Comparison of ENCODE assay signal across 14 cellular contexts in genomic region chr2:86243950-86244733, GRCh38. TPM values are rescaled to one million over a fixed set of nuclear protein-coding genes. Genes with fewer than 3 reads are reported as not detected.
A peak's percentile ranks its signal among the peaks of the same experiment; 100 is the strongest.
DNase-seq lines count a peak whose midpoint lies in the region; ATAC-seq and TF ChIP-seq lines count a peak whose summit lies in the region.
"Had no signal": no experiment of that assay in that cellular context is flagged by ENCODE, and none has a peak within 500 bp of the region (broad histone marks: within the 10 kb centered on the region; RNA-seq: fewer than 3 reads in every experiment).

No MANE protein-coding gene starts in this region.

- no peak for TF ChIP-seq CTCF in GM10266 (IDR thresholded peaks at IDR 0.05; ENCODE audit: control insufficient read depth, insufficient read depth, low read depth, missing control alignments)

- no peak overlapping the region for H3K27ac Mint-ChIP-seq in activated CD8-positive, alpha-beta T cell treated with anti-CD3 and anti-CD28 coated beads, Interleukin-2, amount 10 ng/mL, durations not matched to agents 7 days and 5 days

- H3K27me3 ChIP-seq in muscle layer of colon (ENCODE audit: control insufficient read depth in 1 of 2, insufficient read depth in 2 of 2, low read length in 2 of 2) = no peaks in the 10 kb centered on the region

- H3K9ac ChIP-seq in muscle layer of colon (ENCODE audit: low read length) = no peak overlapping the region

- H3K4me3 Mint-ChIP-seq in activated CD8-positive, alpha-beta T cell treated with anti-CD3 and anti-CD28 coated beads, Interleukin-2, amount 10 ng/mL, durations not matched to agents 7 days and 5 days = no peak overlapping the region

- ATAC-seq in HG02642 (IDR thresholded peaks at IDR 0.05; ENCODE audit: poor library complexity, unreplicated experiment) (peak; percentile 47), GM19023 (IDR thresholded peaks at IDR 0.05; ENCODE audit: unreplicated experiment) (no peak)
- no peak for ATAC-seq in activated CD8-positive, alpha-beta T cell treated with anti-CD3 and anti-CD28 coated beads, Interleukin-2, amount 10 ng/mL, durations not matched to agents 7 days and 5 days

- H3K27ac ChIP-seq in muscle layer of colon (ENCODE audit: low read depth, low read length) = peak overlapping the region; percentile 39

- peaks cover 7% of the 10 kb centered on the region for H3K4me1 Mint-ChIP-seq in activated CD8-positive, alpha-beta T cell treated with anti-CD3 and anti-CD28 coated beads, Interleukin-2, amount 10 ng/mL, durations not matched to agents 7 days and 5 days (ENCODE audit: low read depth)

- no peaks in the 10 kb centered on the region for H3K9me3 ChIP-seq in muscle layer of colon (ENCODE audit: low read length)

- POLR2A ChIA-PET in activated CD8-positive, alpha-beta T cell treated with anti-CD3 and anti-CD28 coated beads, Interleukin-2, amount 10 ng/mL, durations not matched to agents 7 days and 5 days (lab: Charles Lee) = no interaction called here

- CTCF ChIA-PET in activated CD8-positive, alpha-beta T cell treated with anti-CD3 and anti-CD28 coated beads, Interleukin-2, amount 10 ng/mL, durations not matched to agents 7 days and 5 days (lab: Charles Lee) = interaction anchor here (1.2 kb wide), 1 partner anchor 23 kb away, joined by 4 read pairs; no protein-coding TSS in a partner anchor

- H3K9me3 Mint-ChIP-seq in activated CD8-positive, alpha-beta T cell treated with anti-CD3 and anti-CD28 coated beads, Interleukin-2, amount 10 ng/mL, durations not matched to agents 7 days and 5 days (ENCODE audit: insufficient read depth) = no peaks in the 10 kb centered on the region

- peaks cover 3% of the 10 kb centered on the region for H3K27me3 Mint-ChIP-seq in activated CD8-positive, alpha-beta T cell treated with anti-CD3 and anti-CD28 coated beads, Interleukin-2, amount 10 ng/mL, durations not matched to agents 7 days and 5 days (ENCODE audit: low read depth)

- no peak overlapping the region for H3K4me3 ChIP-seq in muscle layer of colon (ENCODE audit: low read depth in 1 of 2, low read length in 2 of 2)

- H3K4me1 ChIP-seq in muscle layer of colon (ENCODE audit: insufficient read depth, low read length) = peaks cover 17% of the 10 kb centered on the region

- H3K36me3 Mint-ChIP-seq in activated CD8-positive, alpha-beta T cell treated with anti-CD3 and anti-CD28 coated beads, Interleukin-2, amount 10 ng/mL, durations not matched to agents 7 days and 5 days (ENCODE audit: low read depth) = no peaks in the 10 kb centered on the region

- H3K36me3 ChIP-seq in muscle layer of colon (ENCODE audit: insufficient read depth, low read length) = no peaks in the 10 kb centered on the region

- DNase-seq in GM10266 (ENCODE audit: extremely low spot score) (peak; percentile 40), RPMI8226 (peak; percentile 80), NCI-H1105 treated with DMSO at 0.1 percent for 48 hours (lab: John Stamatoyannopoulos, UW) (no peak)
- no peak for DNase-seq in activated CD8-positive, alpha-beta T cell treated with anti-CD3 and anti-CD28 coated beads, Interleukin-2, amount 10 ng/mL, durations not matched to agents 7 days and 5 days
- DNase-seq in activated CD8-positive, alpha-beta memory T cell treated with anti-CD3 and anti-CD28 coated beads, Interleukin-2, amount 50 U/mL, for 48 hours = no peak
- DNase-seq: amygdala, hippocampal formation, mammary epithelial cell, NCI-H187, substantia nigra, T-helper 9 cell had no signal

RNA-seq across cellular contexts. Expression of gene MRPL35, which starts 44.9 kb away (rescaled TPM):
- 10 to 100 TPM; 55.7 to 58.4 TPM for total RNA-seq in activated CD8-positive, alpha-beta T cell treated with anti-CD3 and anti-CD28 coated beads, Interleukin-2, amount 10 ng/mL, durations not matched to agents 7 days and 5 days

RNA-seq across cellular contexts. Expression of gene IMMT, which starts 48.9 kb away (rescaled TPM):
- total RNA-seq in activated CD8-positive, alpha-beta T cell treated with anti-CD3 and anti-CD28 coated beads, Interleukin-2, amount 10 ng/mL, durations not matched to agents 7 days and 5 days = 100 to 1,000 TPM; 126 to 132 TPM

Comparison
In these comparisons a context has a peak if more than half of its experiments do, and no peak if none do; other contexts are left out.
1. DNase-seq: peak in GM10266 (single experiment) and RPMI8226 (single experiment); none in activated CD8-positive, alpha-beta T cell treated with anti-CD3 and anti-CD28 coated beads, Interleukin-2, amount 10 ng/mL, durations not matched to agents 7 days and 5 days (single experiment), activated CD8-positive, alpha-beta memory T cell treated with anti-CD3 and anti-CD28 coated beads, Interleukin-2, amount 50 U/mL, for 48 hours (single experiment) and NCI-H1105 treated with DMSO at 0.1 percent for 48 hours (single experiment).